In the genomic region with DNA sequence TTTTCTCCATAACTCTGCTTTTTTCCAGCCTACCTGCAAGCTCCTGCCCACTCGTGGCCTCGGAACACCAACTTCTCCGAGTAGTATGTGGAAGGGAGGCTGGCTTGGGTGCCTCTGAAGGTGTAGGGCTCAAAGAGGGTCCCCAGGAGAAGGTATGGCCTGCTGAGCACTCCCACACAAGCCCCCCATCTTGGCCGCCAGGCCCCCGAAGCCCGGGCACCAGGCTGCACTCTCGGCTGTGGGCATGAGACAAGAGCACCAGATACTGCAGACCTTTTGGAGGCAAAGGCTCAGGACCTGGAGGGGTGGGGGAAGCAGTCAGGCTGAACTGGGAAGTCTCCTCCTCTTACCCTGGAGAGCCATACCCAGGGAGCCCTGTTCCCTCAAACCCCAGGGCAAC, we compare ENCODE assay signal across 1 cellular context.
TF ChIP-seq lines count a peak whose summit lies in the region.

No MANE protein-coding gene starts in this region.

TF ChIP-seq in A549, 52 proteins besides CTCF, POLR2A, EP300 and RAD21:
- TF ChIP-seq BCL3 (IDR thresholded peaks at IDR 0.05) (no peak), KDM5A (IDR thresholded peaks at IDR 0.05) (no peak), ZSCAN20 (CRISPR knock-in tag; IDR thresholded peaks at IDR 0.05) (no peak), RARB (CRISPR knock-in tag; IDR thresholded peaks at IDR 0.05) (no peak), EHF (CRISPR knock-in tag; IDR thresholded peaks at IDR 0.05) (no peak), NFE2L2 (conservative IDR thresholded peaks at IDR 0.05; ENCODE audit: low read length) (no peak), KDM1A (IDR thresholded peaks at IDR 0.05; ENCODE audit: low read depth) (no peak), BHLHE40 (IDR thresholded peaks at IDR 0.05; ENCODE audit: low read depth, low read length) (no peak), TFCP2L1 (CRISPR knock-in tag; IDR thresholded peaks at IDR 0.05) (no peak), JUN (IDR thresholded peaks at IDR 0.05) (no peak), FOSB (CRISPR knock-in tag; IDR thresholded peaks at IDR 0.05) (no peak), RCOR1 (IDR thresholded peaks at IDR 0.05; ENCODE audit: low read depth, low read length) (no peak), CHD2 (IDR thresholded peaks at IDR 0.05; ENCODE audit: low read length, partially characterized antibody) (no peak), RFX5 (IDR thresholded peaks at IDR 0.05) (no peak), HOXB13 (CRISPR knock-in tag; IDR thresholded peaks at IDR 0.05; ENCODE audit: low read depth) (no peak), NPAS2 (CRISPR knock-in tag; IDR thresholded peaks at IDR 0.05; ENCODE audit: borderline replicate concordance) (no peak), PHF8 (IDR thresholded peaks at IDR 0.05; ENCODE audit: borderline replicate concordance, low read depth) (no peak), EHMT2 (IDR thresholded peaks at IDR 0.05; ENCODE audit: low read depth) (no peak), ESRRA (IDR thresholded peaks at IDR 0.05; ENCODE audit: borderline replicate concordance, low read length) (no peak), POLR2AphosphoS2 (conservative IDR thresholded peaks at IDR 0.05; ENCODE audit: low read length) (no peak)
